ENCODE assay signal across 4 cellular contexts in genomic region chr14:90777358-90777757, GRCh38.
"Had no signal": no experiment of that assay in that cellular context is flagged by ENCODE, and none has a peak within 500 bp of the region (broad histone marks: within the 10 kb centered on the region; RNA-seq: fewer than 3 reads in every experiment).

No MANE protein-coding gene starts in this region.

- DNase-seq: H9, HCEC 1CT, IMR-90 had no signal

- ATAC-seq: GM23338 had no signal

- H3K4me3 ChIP-seq: GM23338 had no signal

- H3K27ac Mint-ChIP-seq: GM23338, H9 had no signal

- H3K9me3 Mint-ChIP-seq: GM23338, H9 had no signal

- H3K4me1 Mint-ChIP-seq: GM23338, H9 had no signal

- H3K4me3 Mint-ChIP-seq: GM23338, H9 had no signal
